In the genomic region with DNA sequence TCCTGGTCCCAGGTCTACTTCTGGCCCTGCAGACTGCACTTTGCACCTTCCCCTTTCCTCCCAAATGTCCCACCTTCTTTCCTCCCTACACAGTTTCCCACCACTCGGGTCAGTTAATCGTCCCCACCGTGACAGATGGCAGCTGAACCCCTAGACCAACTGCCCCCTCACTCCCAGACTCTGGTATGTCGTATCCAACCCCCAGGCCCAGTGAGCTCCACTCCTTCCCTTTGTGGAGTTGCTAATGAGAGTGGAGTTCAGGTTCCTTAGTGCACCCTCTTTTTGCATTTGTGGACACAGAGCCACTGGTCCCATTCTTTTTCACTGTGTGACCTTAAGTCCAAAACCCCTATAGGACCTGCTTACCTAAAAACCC, we compare ENCODE assay signal across 9 cellular contexts. TPM values are rescaled to one million over a fixed set of nuclear protein-coding genes. Genes with fewer than 3 reads are reported as not detected.
DNase-seq lines count a peak whose midpoint lies in the region; ATAC-seq and TF ChIP-seq lines count a peak whose summit lies in the region.
"Had no signal": no experiment of that assay in that cellular context is flagged by ENCODE, and none has a peak within 500 bp of the region (broad histone marks: within the 10 kb centered on the region; RNA-seq: fewer than 3 reads in every experiment).

No MANE protein-coding gene starts in this region.

- no peaks in the 10 kb centered on the region for H3K79me2 ChIP-seq in fibroblast of lung (ENCODE audit: control insufficient read depth, insufficient read depth, low read length)
- no peaks in the 10 kb centered on the region for H3K79me2 ChIP-seq in parathyroid adenoma

- TF ChIP-seq CTCF in Peyer's patch (IDR thresholded peaks at IDR 0.05) = no peak
- TF ChIP-seq CTCF in fibroblast of lung (conservative IDR thresholded peaks at IDR 0.05 in 1 of 2, IDR thresholded peaks at IDR 0.05 in 1 of 2; ENCODE audit: low read depth in 1 of 2, low read length in 2 of 2) = no peak
- no peak for TF ChIP-seq CTCF in parathyroid adenoma (IDR thresholded peaks at IDR 0.05)

- no peaks in the 10 kb centered on the region for H3K9me3 Mint-ChIP-seq in CD4-positive, CD25-positive, alpha-beta regulatory T cell

- H3K9ac ChIP-seq in fibroblast of lung (ENCODE audit: insufficient read depth, low read length) (no peak overlapping the region), parathyroid adenoma (no peak overlapping the region)

- H3K27me3 ChIP-seq in CD4-positive, CD25-positive, alpha-beta regulatory T cell (ENCODE audit: control insufficient read depth, insufficient read depth, low read length) = peaks cover 7% of the 10 kb centered on the region
- no peaks in the 10 kb centered on the region for H3K27me3 ChIP-seq in Peyer's patch
- peaks cover 17% of the 10 kb centered on the region for H3K27me3 ChIP-seq in fibroblast of lung (ENCODE audit: control insufficient read depth, insufficient read depth, low read length)
- H3K27me3 ChIP-seq in parathyroid adenoma (ENCODE audit: control insufficient read depth, insufficient read depth, low read length) = no peaks in the 10 kb centered on the region

- H3K27me3 Mint-ChIP-seq in CD4-positive, CD25-positive, alpha-beta regulatory T cell = peaks cover 40% of the 10 kb centered on the region

- peak overlapping the region; percentile 84 to 95 (median 93) for H3K27ac Mint-ChIP-seq in CD4-positive, CD25-positive, alpha-beta regulatory T cell

- no peak overlapping the region for H3K27ac ChIP-seq in CD4-positive, CD25-positive, alpha-beta regulatory T cell (ENCODE audit: insufficient read depth, low read length, poor library complexity, severe bottlenecking)
- peak overlapping the region; percentile 4 to 84 (median 72) for H3K27ac ChIP-seq in Peyer's patch
- H3K27ac ChIP-seq in fibroblast of lung (ENCODE audit: insufficient read depth, low read length) = no peak overlapping the region
- no peak overlapping the region for H3K27ac ChIP-seq in parathyroid adenoma

- peaks cover 62% of the 10 kb centered on the region for H3K4me1 ChIP-seq in CD4-positive, CD25-positive, alpha-beta regulatory T cell (ENCODE audit: control insufficient read depth, insufficient read depth, low read length, poor library complexity, severe bottlenecking)
- H3K4me1 ChIP-seq in Peyer's patch = peaks cover 0 to 31% (median 9%) of the 10 kb centered on the region in 4 donors
- H3K4me1 ChIP-seq in fibroblast of lung (ENCODE audit: control insufficient read depth, extremely low read depth, insufficient read depth, low read length) = no peaks in the 10 kb centered on the region
- no peaks in the 10 kb centered on the region for H3K4me1 ChIP-seq in parathyroid adenoma

- DNase-seq in CD4-positive, CD25-positive, alpha-beta regulatory T cell = no peak
- DNase-seq in Peyer's patch (no peak), fibroblast of lung (ENCODE audit: low read depth in 2 of 2) (no peak), HCEC 1CT (no peak), Kasumi-1 (lab: John Stamatoyannopoulos, UW) (no peak), HPDE6-E6E7 (ENCODE audit: extremely low spot score) (no peak)
- DNase-seq: kidney glomerular epithelial cell had no signal

- H3K4me3 ChIP-seq in CD4-positive, CD25-positive, alpha-beta regulatory T cell (ENCODE audit: low read depth, low read length) = peak overlapping the region; percentile 61
- peak overlapping the region; percentile 70 to 92 (median 84) for H3K4me3 ChIP-seq in Peyer's patch
- peak overlapping the region in 3 of 4 experiments; percentile 13 to 64 (median 26) for H3K4me3 ChIP-seq in fibroblast of lung (replicated peaks in 1 of 4; ENCODE audit: control extremely low read depth in 1 of 4, insufficient read depth in 1 of 4, low read depth in 3 of 4, low read length in 4 of 4)
- H3K4me3 ChIP-seq in parathyroid adenoma (ENCODE audit: low read depth, low read length) = no peak overlapping the region

- H3K9me3 ChIP-seq in CD4-positive, CD25-positive, alpha-beta regulatory T cell (ENCODE audit: control insufficient read depth in 2 of 2, low read length in 2 of 2) = no peaks in the 10 kb centered on the region
- H3K9me3 ChIP-seq in Peyer's patch = no peaks in the 10 kb centered on the region
- H3K9me3 ChIP-seq in fibroblast of lung (ENCODE audit: control insufficient read depth, insufficient read depth, low read depth, low read length) = no peaks in the 10 kb centered on the region
- H3K9me3 ChIP-seq in parathyroid adenoma (ENCODE audit: control insufficient read depth, low read length) = no peaks in the 10 kb centered on the region

- H3K4me1 Mint-ChIP-seq in CD4-positive, CD25-positive, alpha-beta regulatory T cell = peaks cover 25 to 68% (median 47%) of the 10 kb centered on the region in 4 donors

- H4K20me1 ChIP-seq in fibroblast of lung (ENCODE audit: control insufficient read depth, extremely low read depth, insufficient read depth, low read length) = no peaks in the 10 kb centered on the region

- H3K36me3 Mint-ChIP-seq in CD4-positive, CD25-positive, alpha-beta regulatory T cell = no peaks in the 10 kb centered on the region

- H3K4me2 ChIP-seq in fibroblast of lung (ENCODE audit: extremely low read depth, insufficient read depth, low read length) = peak overlapping the region; percentile 56
- H3K4me2 ChIP-seq in parathyroid adenoma (ENCODE audit: low read length) = peak overlapping the region; percentile 82

- no peak for TF ChIP-seq POLR2A in Peyer's patch (IDR thresholded peaks at IDR 0.05)

- H2AFZ ChIP-seq in fibroblast of lung (ENCODE audit: low read length) = no peak overlapping the region
- H2AFZ ChIP-seq in parathyroid adenoma = no peak overlapping the region

- no peaks in the 10 kb centered on the region for H3K36me3 ChIP-seq in CD4-positive, CD25-positive, alpha-beta regulatory T cell (ENCODE audit: control insufficient read depth, insufficient read depth, low read length)
- H3K36me3 ChIP-seq in Peyer's patch = no peaks in the 10 kb centered on the region
- no peaks in the 10 kb centered on the region for H3K36me3 ChIP-seq in fibroblast of lung (ENCODE audit: control insufficient read depth, insufficient read depth, low read length)
- H3K36me3 ChIP-seq in parathyroid adenoma (ENCODE audit: control insufficient read depth, insufficient read depth, low read length) = no peaks in the 10 kb centered on the region

- peak overlapping the region; percentile 86 to 97 (median 95) for H3K4me3 Mint-ChIP-seq in CD4-positive, CD25-positive, alpha-beta regulatory T cell

- no peak for ATAC-seq in CD4-positive, CD25-positive, alpha-beta regulatory T cell (ENCODE audit: low read depth in 2 of 2)
- no peak for ATAC-seq in GM21825 (IDR thresholded peaks at IDR 0.05; ENCODE audit: unreplicated experiment)

RNA-seq across cellular contexts. Expression of a gene that starts 1.8 kb away (rescaled TPM):
- 15.1 TPM for total RNA-seq in CD4-positive, CD25-positive, alpha-beta regulatory T cell
- polyA plus RNA-seq in CD4-positive, CD25-positive, alpha-beta regulatory T cell = 1 to 10 TPM; 3.1 to 3.5 (median 3.3) TPM
- total RNA-seq in Peyer's patch (10 to 100 TPM in 1 of 4 donors, 1 to 10 TPM in 3; 2.3 to 10.7 (median 6.7) TPM), fibroblast of lung (14.6 and 17.7 TPM in 2 replicates)
- polyA plus RNA-seq in fibroblast of lung = 10.4 and 51.4 TPM in 2 replicates
- 7.5 and 52.0 TPM in 2 replicates for polyA plus RNA-seq in fibroblast of lung (2012)
- 13.1 and 106 TPM in 2 replicates for polyA minus RNA-seq in fibroblast of lung (ENCODE audit: low replicate concordance)

Comparison
In these comparisons a context has a peak if more than half of its experiments do, and no peak if none do; other contexts are left out.
1. H3K27ac ChIP-seq: peak in Peyer's patch (4 of 4); none in CD4-positive, CD25-positive, alpha-beta regulatory T cell (single experiment), fibroblast of lung (single experiment) and parathyroid adenoma (single experiment).